ENCODE assay signal across 14 cellular contexts in genomic region chr12:121248611-121249010, GRCh38. TPM values are rescaled to one million over a fixed set of nuclear protein-coding genes. Genes with fewer than 3 reads are reported as not detected.
DNase-seq lines count a peak whose midpoint lies in the region; ATAC-seq and TF ChIP-seq lines count a peak whose summit lies in the region.
"Had no signal": no experiment of that assay in that cellular context is flagged by ENCODE, and none has a peak within 500 bp of the region (broad histone marks: within the 10 kb centered on the region; RNA-seq: fewer than 3 reads in every experiment).

No MANE protein-coding gene starts in this region.

- POLR2A ChIA-PET in GM10248 (lab: Yijun Ruan, JAX): interaction anchor here (0.9 to 1.1 kb wide), 2 partner anchors 9 to 957 kb away, joined by 4 to 9 read pairs; partner anchors contain the start of gene RNU4-2

- no peak overlapping the region for H3K27ac Mint-ChIP-seq in T-helper 17 cell
- H3K27ac Mint-ChIP-seq: activated T-helper 17 cell treated with anti-CD3 and anti-CD28 coated beads, Interleukin-2, amount 50 U/mL, for 72 hours; WTC11 had no signal

- H3K27me3 Mint-ChIP-seq in T-helper 17 cell: no peaks in the 10 kb centered on the region
- H3K27me3 Mint-ChIP-seq: activated T-helper 17 cell treated with anti-CD3 and anti-CD28 coated beads, Interleukin-2, amount 50 U/mL, for 72 hours had no signal

- intact Hi-C loops in Right ventricle myocardium inferior (cut with DNase I): no loop called here

- no peak overlapping the region for H3K4me3 Mint-ChIP-seq in T-helper 17 cell
- H3K4me3 Mint-ChIP-seq: activated T-helper 17 cell treated with anti-CD3 and anti-CD28 coated beads, Interleukin-2, amount 50 U/mL, for 72 hours; WTC11 had no signal

- TF ChIP-seq CTCF in GM10248 (IDR thresholded peaks at IDR 0.05; ENCODE audit: control extremely low read depth, extremely low read depth, low read depth, missing control alignments): no peak

- no peaks in the 10 kb centered on the region for H3K9me3 ChIP-seq in T-helper 17 cell (ENCODE audit: control insufficient read depth, low read length, poor library complexity, severe bottlenecking)
- H3K9me3 ChIP-seq: sigmoid colon had no signal

- DNase-seq in GM10248 (ENCODE audit: extremely low spot score): peak; percentile 69
- DNase-seq in T-helper 17 cell: no peak
- no peak for DNase-seq in Right ventricle myocardium inferior (ENCODE audit: missing footprints)
- no peak for DNase-seq in ureter (ENCODE audit: low spot score)
- DNase-seq in NCI-H524 (lab: John Stamatoyannopoulos, UW): no peak
- DNase-seq: DND-41, erythroblast, NCI-H2081 treated with DMSO at 0.1 percent for 48 hours, sigmoid colon had no signal

- H3K36me3 Mint-ChIP-seq in T-helper 17 cell (ENCODE audit: low read depth): peaks cover 7% of the 10 kb centered on the region

- CTCF ChIA-PET in GM10248 (lab: Yijun Ruan, JAX): interaction anchor here (0.7 to 1.7 kb wide), 7 partner anchors 9 to 136 kb away, joined by 3 to 5 read pairs (median 4); no protein-coding TSS in a partner anchor

- peak; percentile 70 for ATAC-seq in GM19328 (IDR thresholded peaks at IDR 0.05; ENCODE audit: unreplicated experiment)
- ATAC-seq in HG02642 (IDR thresholded peaks at IDR 0.05; ENCODE audit: poor library complexity, unreplicated experiment): peak; percentile 70
- peak; percentile 66 for ATAC-seq in HG03565 (IDR thresholded peaks at IDR 0.05; ENCODE audit: unreplicated experiment)
- no peak for ATAC-seq in T-helper 17 cell
- no peak for ATAC-seq in Right ventricle myocardium inferior
- ATAC-seq: activated T-helper 17 cell treated with anti-CD3 and anti-CD28 coated beads, Interleukin-2, amount 50 U/mL, for 72 hours; WTC11 had no signal

- H3K4me1 Mint-ChIP-seq in T-helper 17 cell: peaks cover 3% of the 10 kb centered on the region
- H3K4me1 Mint-ChIP-seq: WTC11 had no signal

RNA-seq across cellular contexts. Expression of gene P2RX4, which starts 38.7 kb away (rescaled TPM):
- total RNA-seq in T-helper 17 cell: 10 to 100 TPM; 42.8 to 53.5 TPM
- 4.7 TPM for total RNA-seq in Right ventricle myocardium inferior
- 28.0 TPM for total RNA-seq in ureter

RNA-seq across cellular contexts. Expression of gene CAMKK2, which starts 47.9 kb away (rescaled TPM):
- 10 to 100 TPM; 12.5 to 15.8 TPM for total RNA-seq in T-helper 17 cell
- 15.2 TPM for total RNA-seq in Right ventricle myocardium inferior
- 38.8 TPM for total RNA-seq in ureter

Comparison
In these comparisons a context has a peak if more than half of its experiments do, and no peak if none do; other contexts are left out.
1. ATAC-seq: peak in GM19328 (single experiment), HG02642 (single experiment) and HG03565 (single experiment); none in T-helper 17 cell (single experiment) and Right ventricle myocardium inferior (single experiment).